In genomic region chr4:8602686-8603430, GRCh38 we compare ENCODE assay signal across 19 cellular contexts. TPM values are rescaled to one million over a fixed set of nuclear protein-coding genes. Genes with fewer than 3 reads are reported as not detected.
DNase-seq lines count a peak whose midpoint lies in the region; ATAC-seq and TF ChIP-seq lines count a peak whose summit lies in the region.
"Had no signal": no experiment of that assay in that cellular context is flagged by ENCODE, and none has a peak within 500 bp of the region (broad histone marks: within the 10 kb centered on the region; RNA-seq: fewer than 3 reads in every experiment).

No MANE protein-coding gene starts in this region.

- H3K36me3 ChIP-seq in BLaER1 (no peaks in the 10 kb centered on the region), neural progenitor cell (no peaks in the 10 kb centered on the region)
- H3K36me3 ChIP-seq: HAP-1 had no signal

- peaks cover 5% of the 10 kb centered on the region for H3K4me1 Mint-ChIP-seq in neural progenitor cell
- peaks cover 11% of the 10 kb centered on the region for H3K4me1 Mint-ChIP-seq in activated CD8-positive, alpha-beta memory T cell treated with anti-CD3 and anti-CD28 coated beads, Interleukin-2, amount 10 ng/mL, durations not matched to agents 7 days and 5 days

- no peaks in the 10 kb centered on the region for H3K9me3 ChIP-seq in BLaER1
- no peaks in the 10 kb centered on the region for H3K9me3 ChIP-seq in neural progenitor cell (ENCODE audit: low read depth)
- H3K9me3 ChIP-seq: A549, HAP-1 had no signal

- TF ChIP-seq CTCF in neural progenitor cell (IDR thresholded peaks at IDR 0.05), result no peak

- peaks cover 8% of the 10 kb centered on the region for H3K27me3 Mint-ChIP-seq in neural progenitor cell (ENCODE audit: insufficient read depth, low read depth)
- no peaks in the 10 kb centered on the region for H3K27me3 Mint-ChIP-seq in activated CD8-positive, alpha-beta memory T cell treated with anti-CD3 and anti-CD28 coated beads, Interleukin-2, amount 10 ng/mL, durations not matched to agents 7 days and 5 days

- ATAC-seq in activated CD8-positive, alpha-beta memory T cell treated with anti-CD3 and anti-CD28 coated beads, Interleukin-2, amount 10 ng/mL, durations not matched to agents 7 days and 5 days, result no peak
- no peak for ATAC-seq in GM19467 (IDR thresholded peaks at IDR 0.05; ENCODE audit: unreplicated experiment)
- ATAC-seq: A549; CD8-positive, alpha-beta T cell had no signal

- H3K4me2 ChIP-seq in BLaER1 (peak overlapping the region; percentile 82), neural progenitor cell (no peak overlapping the region)
- H3K4me2 ChIP-seq: A549, KMS-11 had no signal

- DNase-seq in MV-4-11 (lab: John Stamatoyannopoulos, UW) (peak; percentile 63), UCSD-AML1 (lab: John Stamatoyannopoulos, UW; ENCODE audit: unreplicated experiment) (peak; percentile 86), neural progenitor cell (ENCODE audit: low spot score) (no peak), NCI-H1417 (lab: John Stamatoyannopoulos, UW) (no peak)
- no peak for DNase-seq in activated CD8-positive, alpha-beta memory T cell treated with anti-CD3 and anti-CD28 coated beads, Interleukin-2, amount 10 ng/mL, durations not matched to agents 7 days and 5 days
- DNase-seq: AML-193; Calu3; CD8-positive, alpha-beta T cell; DMS53; DND-41; EL had no signal

- H3K9ac ChIP-seq in BLaER1, result peak overlapping the region; percentile 1; the same call in 1 of the 2 replicates
- H3K9ac ChIP-seq in neural progenitor cell, result no peak overlapping the region
- H3K9ac ChIP-seq: KMS-11 had no signal

- peak overlapping the region; percentile 20; the same call in 1 of the 2 replicates for H3K4me3 ChIP-seq in BLaER1
- H3K4me3 ChIP-seq in neural progenitor cell, result no peak overlapping the region
- H3K4me3 ChIP-seq: A549, HAP-1 had no signal

- H2AFZ ChIP-seq in neural progenitor cell (replicated peaks), result no peak overlapping the region

- no peak overlapping the region for H3K4me3 Mint-ChIP-seq in neural progenitor cell
- no peak overlapping the region for H3K4me3 Mint-ChIP-seq in activated CD8-positive, alpha-beta memory T cell treated with anti-CD3 and anti-CD28 coated beads, Interleukin-2, amount 10 ng/mL, durations not matched to agents 7 days and 5 days
- H3K4me3 Mint-ChIP-seq: CD8-positive, alpha-beta T cell had no signal

- H3F3A ChIP-seq in neural progenitor cell (ENCODE audit: low read depth), result no peaks in the 10 kb centered on the region

- CTCF ChIA-PET in activated CD8-positive, alpha-beta memory T cell treated with anti-CD3 and anti-CD28 coated beads, Interleukin-2, amount 10 ng/mL, durations not matched to agents 7 days and 5 days (lab: Charles Lee), result interaction anchor here (1.2 kb wide), 1 partner anchor 315 kb away, joined by 4 read pairs; no protein-coding TSS in a partner anchor

- peaks cover 98% of the 10 kb centered on the region for H3K4me1 ChIP-seq in BLaER1
- no peaks in the 10 kb centered on the region for H3K4me1 ChIP-seq in neural progenitor cell
- H3K4me1 ChIP-seq: A549, HAP-1 had no signal

- H3K79me2 ChIP-seq in neural progenitor cell (ENCODE audit: low read depth), result no peaks in the 10 kb centered on the region

- no peaks in the 10 kb centered on the region for H4K20me1 ChIP-seq in BLaER1
- no peaks in the 10 kb centered on the region for H4K20me1 ChIP-seq in neural progenitor cell (ENCODE audit: low read depth)

- no peaks in the 10 kb centered on the region for H3K9me3 Mint-ChIP-seq in neural progenitor cell
- H3K9me3 Mint-ChIP-seq in activated CD8-positive, alpha-beta memory T cell treated with anti-CD3 and anti-CD28 coated beads, Interleukin-2, amount 10 ng/mL, durations not matched to agents 7 days and 5 days (ENCODE audit: low read depth), result no peaks in the 10 kb centered on the region
- H3K9me3 Mint-ChIP-seq: CD8-positive, alpha-beta T cell had no signal

- peak overlapping the region; percentile 86 for H3K27ac ChIP-seq in BLaER1
- no peak overlapping the region for H3K27ac ChIP-seq in neural progenitor cell
- H3K27ac ChIP-seq: 22Rv1, A549, KMS-11 had no signal

- peak overlapping the region; percentile 50 for H3K27ac Mint-ChIP-seq in neural progenitor cell
- no peak overlapping the region for H3K27ac Mint-ChIP-seq in activated CD8-positive, alpha-beta memory T cell treated with anti-CD3 and anti-CD28 coated beads, Interleukin-2, amount 10 ng/mL, durations not matched to agents 7 days and 5 days
- H3K27ac Mint-ChIP-seq: CD8-positive, alpha-beta T cell had no signal

- H3K36me3 Mint-ChIP-seq in neural progenitor cell, result no peaks in the 10 kb centered on the region
- H3K36me3 Mint-ChIP-seq in activated CD8-positive, alpha-beta memory T cell treated with anti-CD3 and anti-CD28 coated beads, Interleukin-2, amount 10 ng/mL, durations not matched to agents 7 days and 5 days, result no peaks in the 10 kb centered on the region
- H3K36me3 Mint-ChIP-seq: CD8-positive, alpha-beta T cell had no signal

- H3K27me3 ChIP-seq in BLaER1 (no peaks in the 10 kb centered on the region), neural progenitor cell (no peaks in the 10 kb centered on the region)

RNA-seq across cellular contexts. Expression of gene CPZ, which starts 10.3 kb away (rescaled TPM):
- total RNA-seq in neural progenitor cell (ENCODE audit: low replicate concordance), result 5.9 TPM in 1 of 2 replicates, not detected in the other
- total RNA-seq in activated CD8-positive, alpha-beta memory T cell treated with anti-CD3 and anti-CD28 coated beads, Interleukin-2, amount 10 ng/mL, durations not matched to agents 7 days and 5 days, result not detected
- total RNA-seq: Calu3; CD8-positive, alpha-beta T cell; G401; HT1080 had no signal

RNA-seq across cellular contexts. Expression of gene GPR78, which starts 22.7 kb away (rescaled TPM):
- 0.09 and 0.28 TPM in 2 replicates for total RNA-seq in neural progenitor cell (ENCODE audit: low replicate concordance)
- total RNA-seq in activated CD8-positive, alpha-beta memory T cell treated with anti-CD3 and anti-CD28 coated beads, Interleukin-2, amount 10 ng/mL, durations not matched to agents 7 days and 5 days, result not detected
- total RNA-seq: Calu3; CD8-positive, alpha-beta T cell; G401; HT1080 had no signal

Comparison
In these comparisons a context has a peak if more than half of its experiments do, and no peak if none do; other contexts are left out.
1. DNase-seq: peak in MV-4-11 (single experiment) and UCSD-AML1 (single experiment); none in neural progenitor cell (single experiment), activated CD8-positive, alpha-beta memory T cell treated with anti-CD3 and anti-CD28 coated beads, Interleukin-2, amount 10 ng/mL, durations not matched to agents 7 days and 5 days (single experiment) and NCI-H1417 (0 of 3).